ENCODE assay signal across 20 cellular contexts in genomic region chr5:120101771-120102170, GRCh38.
A peak's percentile ranks its signal among the peaks of the same experiment; 100 is the strongest.
DNase-seq lines count a peak whose midpoint lies in the region; ATAC-seq and TF ChIP-seq lines count a peak whose summit lies in the region.
"Had no signal": no experiment of that assay in that cellular context is flagged by ENCODE, and none has a peak within 500 bp of the region (broad histone marks: within the 10 kb centered on the region; RNA-seq: fewer than 3 reads in every experiment).

No MANE protein-coding gene starts in this region.

- no peak overlapping the region for H3K4me3 ChIP-seq in adipocyte (ENCODE audit: low read length)
- no peak overlapping the region for H3K4me3 ChIP-seq in skeletal muscle cell (ENCODE audit: low read depth, low read length)
- no peak overlapping the region for H3K4me3 ChIP-seq in endodermal cell (ENCODE audit: low read length)
- H3K4me3 ChIP-seq: BLaER1 treated with 17β-estradiol and CSF1 and Interleukin-3, amounts not matched to agents 10 nM and 100 nM; GM23338; HAP-1 had no signal

- H3K4me3 Mint-ChIP-seq in endodermal cell: no peak overlapping the region
- H3K4me3 Mint-ChIP-seq: CD14-positive monocyte; CD4-positive, alpha-beta T cell; CD8-positive, alpha-beta memory T cell; GM23338; HFFc6 had no signal

- H3K9me3 ChIP-seq in adipocyte (ENCODE audit: control insufficient read depth, low read length) (no peaks in the 10 kb centered on the region), endodermal cell (ENCODE audit: control insufficient read depth, low read length) (no peaks in the 10 kb centered on the region)
- H3K9me3 ChIP-seq: BE2C; BLaER1 treated with 17β-estradiol and CSF1 and Interleukin-3, amounts not matched to agents 10 nM and 100 nM; HAP-1 had no signal

- DNase-seq in adipocyte (ENCODE audit: low read depth) (peak; percentile 67), dedifferentiated amniotic fluid mesenchymal stem cell (ENCODE audit: extremely low spot score) (peak; percentile 22), skeletal muscle cell (ENCODE audit: low read depth) (peak; percentile 28), endodermal cell (no peak), SIG-M5 (lab: John Stamatoyannopoulos, UW) (no peak)
- DNase-seq: AML-193; BE2C; Calu3; CD4-positive, alpha-beta T cell; CD8-positive, alpha-beta memory T cell; COR-L47; DMS53; DMS79 treated with DMSO at 0.1 percent for 48 hours; GF-D8; HFFc6 had no signal

- H3K27ac Mint-ChIP-seq in endodermal cell: no peak overlapping the region
- H3K27ac Mint-ChIP-seq: CD14-positive monocyte; CD4-positive, alpha-beta T cell; CD8-positive, alpha-beta memory T cell; GM23338; HFFc6 had no signal

- no peak for ATAC-seq in HG03025 (IDR thresholded peaks at IDR 0.05; ENCODE audit: low FRiP score, unreplicated experiment)
- ATAC-seq: GM23338 had no signal

- H3K9me3 Mint-ChIP-seq in endodermal cell: no peaks in the 10 kb centered on the region
- H3K9me3 Mint-ChIP-seq: CD14-positive monocyte; CD4-positive, alpha-beta T cell; GM23338; HFFc6 had no signal

- H3K27me3 Mint-ChIP-seq in endodermal cell (ENCODE audit: insufficient read depth): no peaks in the 10 kb centered on the region
- H3K27me3 Mint-ChIP-seq: CD4-positive, alpha-beta T cell; CD8-positive, alpha-beta memory T cell had no signal

- no peaks in the 10 kb centered on the region for H3K36me3 Mint-ChIP-seq in endodermal cell (ENCODE audit: low read depth)
- H3K36me3 Mint-ChIP-seq: CD14-positive monocyte; CD8-positive, alpha-beta memory T cell had no signal

- H3K4me1 Mint-ChIP-seq in endodermal cell: peaks cover 3% of the 10 kb centered on the region
- H3K4me1 Mint-ChIP-seq: CD8-positive, alpha-beta memory T cell; GM23338 had no signal

- no peaks in the 10 kb centered on the region for H3K27me3 ChIP-seq in adipocyte (replicated peaks; ENCODE audit: control insufficient read depth, insufficient read depth, low read length)
- H3K27me3 ChIP-seq in endodermal cell (ENCODE audit: control insufficient read depth, insufficient read depth, low read length, poor library complexity, severe bottlenecking): no peaks in the 10 kb centered on the region
- H3K27me3 ChIP-seq: BE2C; BLaER1 treated with 17β-estradiol and CSF1 and Interleukin-3, amounts not matched to agents 10 nM and 100 nM had no signal

- no peak for TF ChIP-seq CTCF in endodermal cell (conservative IDR thresholded peaks at IDR 0.05)

- H3K4me1 ChIP-seq in adipocyte (ENCODE audit: control insufficient read depth, insufficient read depth, low read length) (no peaks in the 10 kb centered on the region), endodermal cell (ENCODE audit: control insufficient read depth, insufficient read depth, low read length) (no peaks in the 10 kb centered on the region)
- H3K4me1 ChIP-seq: BE2C; BLaER1 treated with 17β-estradiol and CSF1 and Interleukin-3, amounts not matched to agents 10 nM and 100 nM had no signal

- no peak overlapping the region for H3K27ac ChIP-seq in endodermal cell (ENCODE audit: low read depth, low read length)
- H3K27ac ChIP-seq: BLaER1 treated with 17β-estradiol and CSF1 and Interleukin-3, amounts not matched to agents 10 nM and 100 nM had no signal

- H3K36me3 ChIP-seq in adipocyte (ENCODE audit: control insufficient read depth, insufficient read depth, low read length, severe bottlenecking) (no peaks in the 10 kb centered on the region), endodermal cell (ENCODE audit: control insufficient read depth, insufficient read depth, low read length) (no peaks in the 10 kb centered on the region)
- H3K36me3 ChIP-seq: BE2C; BLaER1 treated with 17β-estradiol and CSF1 and Interleukin-3, amounts not matched to agents 10 nM and 100 nM; HAP-1 had no signal

- H3K9ac ChIP-seq in adipocyte (ENCODE audit: low read length) (no peak overlapping the region), endodermal cell (ENCODE audit: extremely low read depth, low read length, poor library complexity, severe bottlenecking) (no peak overlapping the region)
- H3K9ac ChIP-seq: BLaER1 treated with 17β-estradiol and CSF1 and Interleukin-3, amounts not matched to agents 10 nM and 100 nM had no signal

Comparison
In these comparisons a context has a peak if more than half of its experiments do, and no peak if none do; other contexts are left out.
1. DNase-seq: peak in adipocyte (single experiment), dedifferentiated amniotic fluid mesenchymal stem cell (single experiment) and skeletal muscle cell (single experiment); none in endodermal cell (single experiment) and SIG-M5 (single experiment).